Comparison of ENCODE assay signal across 16 cellular contexts in the genomic region with DNA sequence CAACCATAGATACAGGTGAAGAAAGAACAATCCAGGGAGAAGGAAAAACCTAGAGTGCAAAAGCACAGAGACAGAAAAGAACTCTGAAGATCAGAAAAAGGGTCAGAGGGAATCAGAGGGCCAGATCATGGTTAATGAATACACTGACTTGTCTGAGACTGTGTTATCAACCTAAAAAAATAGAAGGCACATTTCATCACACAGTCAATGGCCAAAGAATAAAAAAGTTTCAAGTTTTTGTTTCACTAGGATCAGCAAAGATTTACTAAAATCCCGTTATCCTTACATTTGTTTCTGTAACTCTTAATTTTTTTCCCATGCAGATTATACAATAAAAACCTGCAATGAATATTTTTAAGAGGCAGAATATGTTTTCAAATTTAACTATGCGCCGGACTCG. TPM values are rescaled to one million over a fixed set of nuclear protein-coding genes. Genes with fewer than 3 reads are reported as not detected.
DNase-seq lines count a peak whose midpoint lies in the region; ATAC-seq, FAIRE-seq and TF ChIP-seq lines count a peak whose summit lies in the region.
"Had no signal": no experiment of that assay in that cellular context is flagged by ENCODE, and none has a peak within 500 bp of the region (broad histone marks: within the 10 kb centered on the region; RNA-seq: fewer than 3 reads in every experiment).

No MANE protein-coding gene starts in this region.

- no peak overlapping the region for H3K4me2 ChIP-seq in astrocyte (ENCODE audit: low read length)

- intact Hi-C loops in natural killer cell (cut with micrococcal nuclease): no loop called here
- intact Hi-C loops in CD4-positive, alpha-beta memory T cell (cut with micrococcal nuclease): no loop called here

- DNase-seq in natural killer cell (no peak), astrocyte (ENCODE audit: low read depth) (no peak), memory B cell (ENCODE audit: low spot score in 2 of 2) (no peak), SJCRH30 (no peak)
- no peak for DNase-seq in natural killer cell treated with Interleukin-12 subunit alpha and Interleukin-12 subunit beta and Interleukin-15 and Interleukin-18, amount 100 ng/mL, for 72 hours (ENCODE audit: low spot score)
- no peak for DNase-seq in CD4-positive, alpha-beta memory T cell
- DNase-seq: Calu3, DMS53, HFFc6, KG1, NCI-H1436 treated with DMSO at 0.1 percent for 48 hours, NCI-H2081, NCI-H510A, NCI-H82 had no signal

- FAIRE-seq in astrocyte (lab: Jason Lieb, UNC): no peak
- FAIRE-seq: H54 had no signal

- no peak overlapping the region for H3K27ac ChIP-seq in astrocyte (ENCODE audit: low read depth, low read length)
- H3K27ac ChIP-seq in CD4-positive, alpha-beta memory T cell (ENCODE audit: low read depth, low read length): no peak overlapping the region
- H3K27ac ChIP-seq in SJCRH30: no peak overlapping the region

- H3K36me3 Mint-ChIP-seq in natural killer cell (peaks cover 10% of the 10 kb centered on the region), astrocyte (ENCODE audit: low read depth, unreplicated experiment) (peaks cover 7% of the 10 kb centered on the region), memory B cell (peaks cover 25% of the 10 kb centered on the region)
- peaks cover 30% of the 10 kb centered on the region for H3K36me3 Mint-ChIP-seq in natural killer cell treated with Interleukin-12 subunit alpha and Interleukin-12 subunit beta and Interleukin-15 and Interleukin-18, amount 100 ng/mL, for 72 hours
- peaks cover 50 to 77% of the 10 kb centered on the region in 2 donors for H3K36me3 Mint-ChIP-seq in CD4-positive, alpha-beta memory T cell

- no peak overlapping the region for H3K4me3 ChIP-seq in astrocyte (ENCODE audit: insufficient read depth, low read depth, low read length)
- no peak overlapping the region for H3K4me3 ChIP-seq in CD4-positive, alpha-beta memory T cell (ENCODE audit: low read length in 2 of 2)
- H3K4me3 ChIP-seq in SJCRH30: no peak overlapping the region

- ATAC-seq in natural killer cell: no peak
- ATAC-seq in natural killer cell treated with Interleukin-12 subunit alpha and Interleukin-12 subunit beta and Interleukin-15 and Interleukin-18, amount 100 ng/mL, for 72 hours: no peak
- ATAC-seq in memory B cell (ENCODE audit: low read depth): no peak
- ATAC-seq in GM18907 (IDR thresholded peaks at IDR 0.05; ENCODE audit: unreplicated experiment): no peak

- CTCF ChIA-PET in CD4-positive, alpha-beta memory T cell (lab: Charles Lee; ENCODE audit: partially characterized antibody): no interaction called here

- no peak overlapping the region for H3K9ac ChIP-seq in astrocyte (ENCODE audit: low read length)

- H3K9me3 ChIP-seq in astrocyte (ENCODE audit: insufficient read depth, low read depth, low read length): no peaks in the 10 kb centered on the region
- no peaks in the 10 kb centered on the region for H3K9me3 ChIP-seq in CD4-positive, alpha-beta memory T cell (ENCODE audit: control insufficient read depth in 1 of 2, low read length in 2 of 2)
- H3K9me3 ChIP-seq in SJCRH30 (replicated peaks): no peaks in the 10 kb centered on the region

- H3K4me3 Mint-ChIP-seq in natural killer cell: no peak overlapping the region
- no peak overlapping the region for H3K4me3 Mint-ChIP-seq in natural killer cell treated with Interleukin-12 subunit alpha and Interleukin-12 subunit beta and Interleukin-15 and Interleukin-18, amount 100 ng/mL, for 72 hours
- H3K4me3 Mint-ChIP-seq in astrocyte (ENCODE audit: unreplicated experiment): no peak overlapping the region
- no peak overlapping the region for H3K4me3 Mint-ChIP-seq in memory B cell
- H3K4me3 Mint-ChIP-seq in CD4-positive, alpha-beta memory T cell: no peak overlapping the region
- H3K4me3 Mint-ChIP-seq: HFFc6 had no signal

- H3K27ac Mint-ChIP-seq in natural killer cell (peak overlapping the region; percentile 68 to 87), astrocyte (ENCODE audit: unreplicated experiment) (peak overlapping the region; percentile 11), memory B cell (peak overlapping the region; percentile 36)
- peak overlapping the region in 1 of 2 donors; percentile 63 for H3K27ac Mint-ChIP-seq in natural killer cell treated with Interleukin-12 subunit alpha and Interleukin-12 subunit beta and Interleukin-15 and Interleukin-18, amount 100 ng/mL, for 72 hours
- peak overlapping the region in 3 of 7 donors; percentile 7 to 67 (median 29) for H3K27ac Mint-ChIP-seq in CD4-positive, alpha-beta memory T cell
- H3K27ac Mint-ChIP-seq: HFFc6 had no signal

- H3K9me3 Mint-ChIP-seq in natural killer cell (no peaks in the 10 kb centered on the region), astrocyte (ENCODE audit: unreplicated experiment) (no peaks in the 10 kb centered on the region), memory B cell (no peaks in the 10 kb centered on the region)
- H3K9me3 Mint-ChIP-seq in natural killer cell treated with Interleukin-12 subunit alpha and Interleukin-12 subunit beta and Interleukin-15 and Interleukin-18, amount 100 ng/mL, for 72 hours: no peaks in the 10 kb centered on the region
- no peaks in the 10 kb centered on the region for H3K9me3 Mint-ChIP-seq in CD4-positive, alpha-beta memory T cell
- H3K9me3 Mint-ChIP-seq: HFFc6 had no signal

- TF ChIP-seq CTCF in natural killer cell (IDR thresholded peaks at IDR 0.05) (no peak), astrocyte (IDR thresholded peaks at IDR 0.05; ENCODE audit: insufficient read depth, low read depth, low read length) (no peak)

- H3K27me3 ChIP-seq in astrocyte (ENCODE audit: insufficient read depth, low read length) (no peaks in the 10 kb centered on the region), SJCRH30 (no peaks in the 10 kb centered on the region)
- no peaks in the 10 kb centered on the region for H3K27me3 ChIP-seq in CD4-positive, alpha-beta memory T cell (ENCODE audit: insufficient read depth, low read length)

- peaks cover 48% of the 10 kb centered on the region for H3K36me3 ChIP-seq in astrocyte (ENCODE audit: insufficient read depth, low read length)
- H3K36me3 ChIP-seq in CD4-positive, alpha-beta memory T cell (ENCODE audit: insufficient read depth, low read length): peaks cover 56% of the 10 kb centered on the region
- peaks cover 82% of the 10 kb centered on the region for H3K36me3 ChIP-seq in SJCRH30

- H3K79me2 ChIP-seq in astrocyte (ENCODE audit: insufficient read depth, low read length): peaks cover 55% of the 10 kb centered on the region

- H3K4me1 ChIP-seq in astrocyte (ENCODE audit: insufficient read depth, low read length) (no peaks in the 10 kb centered on the region), SJCRH30 (no peaks in the 10 kb centered on the region)
- H3K4me1 ChIP-seq in CD4-positive, alpha-beta memory T cell (ENCODE audit: insufficient read depth, low read length): no peaks in the 10 kb centered on the region

- H3K4me1 Mint-ChIP-seq in natural killer cell (peaks cover 18 to 30% of the 10 kb centered on the region in 2 donors), astrocyte (ENCODE audit: low read depth, unreplicated experiment) (peaks cover 3% of the 10 kb centered on the region), memory B cell (peaks cover 17% of the 10 kb centered on the region)
- peaks cover 19 to 29% of the 10 kb centered on the region in 2 donors for H3K4me1 Mint-ChIP-seq in natural killer cell treated with Interleukin-12 subunit alpha and Interleukin-12 subunit beta and Interleukin-15 and Interleukin-18, amount 100 ng/mL, for 72 hours (ENCODE audit: low read depth in 2 of 2)
- peaks cover under 1 to 23% (median 14%) of the 10 kb centered on the region in 4 donors for H3K4me1 Mint-ChIP-seq in CD4-positive, alpha-beta memory T cell

- POLR2A ChIA-PET in CD4-positive, alpha-beta memory T cell (lab: Charles Lee; ENCODE audit: partially characterized antibody): no interaction called here

- H3K27me3 Mint-ChIP-seq in natural killer cell (ENCODE audit: low read depth in 2 of 2) (no peaks in the 10 kb centered on the region), astrocyte (ENCODE audit: low read depth, unreplicated experiment) (no peaks in the 10 kb centered on the region), memory B cell (no peaks in the 10 kb centered on the region)
- no peaks in the 10 kb centered on the region for H3K27me3 Mint-ChIP-seq in natural killer cell treated with Interleukin-12 subunit alpha and Interleukin-12 subunit beta and Interleukin-15 and Interleukin-18, amount 100 ng/mL, for 72 hours
- H3K27me3 Mint-ChIP-seq in CD4-positive, alpha-beta memory T cell: no peaks in the 10 kb centered on the region

- H2AFZ ChIP-seq in astrocyte (ENCODE audit: low read depth, low read length): no peak overlapping the region

- peaks cover 49% of the 10 kb centered on the region for H4K20me1 ChIP-seq in astrocyte (ENCODE audit: insufficient read depth, low read length)

RNA-seq across cellular contexts. Expression of gene CNOT1, which starts 38.5 kb away (rescaled TPM):
- total RNA-seq in natural killer cell (100 to 1,000 TPM; 242 to 275 (median 249) TPM), astrocyte (181 and 212 TPM in 2 replicates)
- 100 to 1,000 TPM; 306 to 397 TPM for total RNA-seq in natural killer cell treated with Interleukin-12 subunit alpha and Interleukin-12 subunit beta and Interleukin-15 and Interleukin-18, amount 100 ng/mL, for 72 hours
- total RNA-seq in CD4-positive, alpha-beta memory T cell: 100 to 1,000 TPM; 251 to 262 TPM
- 100 to 1,000 TPM in 1 of 2 donors, 10 to 100 TPM in 1; 74.9 to 107 TPM for polyA plus RNA-seq in CD4-positive, alpha-beta memory T cell
- total RNA-seq in SJCRH30 (2014; rRNA removed; shearing (Covaris generic)): 281 and 284 TPM in 2 replicates
